In genomic region chr10:72276013-72276387, GRCh38 we compare ENCODE assay signal across 8 cellular contexts. TPM values are rescaled to one million over a fixed set of nuclear protein-coding genes. Genes with fewer than 3 reads are reported as not detected.
DNase-seq lines count a peak whose midpoint lies in the region; ATAC-seq and TF ChIP-seq lines count a peak whose summit lies in the region.

No MANE protein-coding gene starts in this region.

- no peak for TF ChIP-seq CTCF in AG09309 (IDR thresholded peaks at IDR 0.05; ENCODE audit: control insufficient read depth, insufficient read depth, low read depth, low read length, missing control alignments)
- no peak for TF ChIP-seq CTCF in hepatocyte (IDR thresholded peaks at IDR 0.05; ENCODE audit: poor library complexity)
- TF ChIP-seq CTCF in spleen (IDR thresholded peaks at IDR 0.05 in 8 of 11, conservative IDR thresholded peaks at IDR 0.05 in 3 of 11): no peak

- H3K79me2 ChIP-seq in hepatocyte: peaks cover 24% of the 10 kb centered on the region

- H3K27ac ChIP-seq in hepatocyte (peak overlapping the region; percentile 91), spleen (peak overlapping the region; percentile 89 to 99 (median 97))

- intact Hi-C loops in spleen (cut with DNase I; ENCODE audit: low total_unique reads): loop anchor here (10.0 kb wide), 1 partner anchor 61 kb away; the partner anchor contains the start of genes ANAPC16 and ASCC1

- DNase-seq in AG09309 (ENCODE audit: low read depth) (no peak), HUDEP-2 (lab: John Stamatoyannopoulos, UW; ENCODE audit: unreplicated experiment in 76 of 76) (peak in 40 of 76 experiments; percentile 13 to 81 (median 44)), hepatocyte (ENCODE audit: low spot score) (no peak), spleen (no peak), NCI-H187 (lab: John Stamatoyannopoulos, UW) (no peak), NCI-H226 (no peak)
- peak; percentile 62 to 73 for DNase-seq in activated T-cell treated with anti-CD3 and anti-CD28 coated beads, Interleukin-2, amount 50 U/mL, for 48 hours

- H4K20me1 ChIP-seq in hepatocyte (ENCODE audit: insufficient read depth, poor library complexity, severe bottlenecking): peaks cover 23% of the 10 kb centered on the region

- H3K27me3 ChIP-seq in hepatocyte (no peaks in the 10 kb centered on the region), spleen (replicated peaks in 1 of 7) (no peaks in the 10 kb centered on the region)

- no peaks in the 10 kb centered on the region for H3K9me2 ChIP-seq in hepatocyte (replicated peaks; ENCODE audit: insufficient read depth)

- no peak for TF ChIP-seq POLR2A in spleen (IDR thresholded peaks at IDR 0.05)

- H3K9me3 ChIP-seq in hepatocyte (ENCODE audit: low read depth) (no peaks in the 10 kb centered on the region), spleen (no peaks in the 10 kb centered on the region)

- H3K4me1 ChIP-seq in hepatocyte (ENCODE audit: insufficient read depth): peaks cover 31% of the 10 kb centered on the region
- peaks cover 22 to 75% (median 50%) of the 10 kb centered on the region in 6 donors for H3K4me1 ChIP-seq in spleen

- H3K4me3 ChIP-seq in AG09309 (ENCODE audit: control insufficient read depth, low read depth, low read length) (peak overlapping the region; percentile 93), hepatocyte (peak overlapping the region; percentile 78), spleen (peak overlapping the region; percentile 82 to 98 (median 93))

- peaks cover 3% of the 10 kb centered on the region for H3K36me3 ChIP-seq in hepatocyte (replicated peaks; ENCODE audit: insufficient read depth, low read depth)
- H3K36me3 ChIP-seq in spleen: peaks cover 6 to 29% (median 18%) of the 10 kb centered on the region in 6 donors

- H3K4me2 ChIP-seq in hepatocyte: peak overlapping the region; percentile 92

- H2AFZ ChIP-seq in hepatocyte: no peak overlapping the region

- no peak for ATAC-seq in HG02852 (IDR thresholded peaks at IDR 0.05; ENCODE audit: unreplicated experiment)

- WGBS in hepatocyte (ENCODE audit: low lambda C conversion rate, missing lambda C conversion rate): 71% methylated on average over 4 of the region's 4 CpGs
- 51 to 75% (median 64%) methylated on average over 4 of the region's 4 CpGs for WGBS in spleen, 5 donors

RNA-seq across cellular contexts. Expression of gene DDIT4, which starts 2.3 kb away (rescaled TPM):
- total RNA-seq in hepatocyte (162 and 165 TPM in 2 replicates), spleen (100 to 1,000 TPM; 103 to 308 (median 249) TPM)
- polyA plus RNA-seq in hepatocyte (189 and 235 TPM in 2 replicates), spleen (100 to 1,000 TPM in 2 of 3 donors, 10 to 100 TPM in 1; 99.3 to 247 (median 209) TPM)

RNA-seq across cellular contexts. Expression of gene ASCC1, which starts 59.9 kb away (rescaled TPM):
- 38.7 and 43.3 TPM in 2 replicates for total RNA-seq in hepatocyte
- polyA plus RNA-seq in hepatocyte: 25.2 and 31.8 TPM in 2 replicates
- total RNA-seq in spleen: 10 to 100 TPM; 23.7 to 41.7 (median 37.9) TPM
- 10 to 100 TPM; 11.9 to 22.0 (median 18.4) TPM for polyA plus RNA-seq in spleen

Comparison
In these comparisons a context has a peak if more than half of its experiments do, and no peak if none do; other contexts are left out.
1. DNase-seq: peak in HUDEP-2 (40 of 76) and activated T-cell treated with anti-CD3 and anti-CD28 coated beads, Interleukin-2, amount 50 U/mL, for 48 hours (2 of 2); none in AG09309 (single experiment), hepatocyte (single experiment), spleen (single experiment), NCI-H187 (0 of 2) and NCI-H226 (single experiment).
2. Peak in every context shown above with its lines, with median percentiles within 50 percentile points of each other: H3K4me3 ChIP-seq.